In the genomic region with DNA sequence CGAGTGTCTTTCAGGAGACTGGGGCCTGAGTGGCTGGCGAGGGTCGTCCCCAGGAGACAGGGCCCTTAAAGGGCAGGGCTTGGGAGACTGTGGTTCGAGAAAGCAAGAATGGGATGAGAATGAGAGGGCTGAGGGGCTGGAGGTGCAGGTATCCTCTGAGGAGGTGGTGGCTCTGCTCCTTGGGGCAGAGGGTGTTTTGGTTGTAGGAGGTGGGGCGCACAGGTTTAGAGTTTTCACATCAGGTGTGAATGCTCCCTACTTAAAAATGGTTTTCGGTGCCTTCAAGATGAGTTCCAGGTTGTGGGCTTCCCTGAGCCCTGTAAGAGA, we compare ENCODE assay signal across 8 cellular contexts. TPM values are rescaled to one million over a fixed set of nuclear protein-coding genes. Genes with fewer than 3 reads are reported as not detected.
DNase-seq lines count a peak whose midpoint lies in the region; ATAC-seq, FAIRE-seq and TF ChIP-seq lines count a peak whose summit lies in the region.

No MANE protein-coding gene starts in this region.

- TF ChIP-seq CTCF in keratinocyte (optimal IDR thresholded peaks at IDR 0.05 in 1 of 3, IDR thresholded peaks at IDR 0.05 in 1 of 3, conservative IDR thresholded peaks at IDR 0.05 in 1 of 3; ENCODE audit: extremely low read depth in 1 of 3, insufficient read depth in 2 of 3, low read length in 3 of 3), result no peak

- peaks cover 19% of the 10 kb centered on the region for H3K4me1 Mint-ChIP-seq in activated CD4-positive, alpha-beta T cell treated with anti-CD3 and anti-CD28 coated beads, Interleukin-2, amount 10 ng/mL, durations not matched to agents 24 days and 14 days
- H3K4me1 Mint-ChIP-seq in activated T-helper 17 cell treated with anti-CD3 and anti-CD28 coated beads, Interleukin-2, amount 50 U/mL, for 72 hours, result peaks cover 3% of the 10 kb centered on the region

- H3K9me3 ChIP-seq in keratinocyte (ENCODE audit: control insufficient read depth, low read depth, low read length), result no peaks in the 10 kb centered on the region

- H3K27ac ChIP-seq in keratinocyte (ENCODE audit: control insufficient read depth, insufficient read depth, low read length) (peak overlapping the region; percentile 92), temporal lobe (ENCODE audit: low read depth, low read length) (peak overlapping the region; percentile 83)

- peaks cover 15% of the 10 kb centered on the region for H3K4me1 ChIP-seq in keratinocyte (ENCODE audit: control insufficient read depth, extremely low read depth, insufficient read depth, low read length)

- H3K4me3 ChIP-seq in keratinocyte (ENCODE audit: control insufficient read depth in 2 of 3, extremely low read depth in 1 of 3, insufficient read depth in 2 of 3, low read depth in 1 of 3, low read length in 3 of 3), result peak overlapping the region; percentile 67 to 94 (median 86)

- ATAC-seq in activated T-helper 17 cell treated with anti-CD3 and anti-CD28 coated beads, Interleukin-2, amount 50 U/mL, for 72 hours (replicated peaks), result no peak
- no peak for ATAC-seq in HG02970 (IDR thresholded peaks at IDR 0.05; ENCODE audit: low FRiP score, unreplicated experiment)

- H3K9me3 Mint-ChIP-seq in activated CD4-positive, alpha-beta T cell treated with anti-CD3 and anti-CD28 coated beads, Interleukin-2, amount 10 ng/mL, durations not matched to agents 24 days and 14 days, result no peaks in the 10 kb centered on the region
- peaks cover 6% of the 10 kb centered on the region for H3K9me3 Mint-ChIP-seq in activated T-helper 17 cell treated with anti-CD3 and anti-CD28 coated beads, Interleukin-2, amount 50 U/mL, for 72 hours

- no peaks in the 10 kb centered on the region for H3K9me1 ChIP-seq in keratinocyte (ENCODE audit: control insufficient read depth, extremely low read depth, insufficient read depth, low read length)

- H3K4me2 ChIP-seq in keratinocyte (ENCODE audit: control insufficient read depth, extremely low read depth, insufficient read depth, low read depth, low read length), result peak overlapping the region; percentile 99

- H3K27ac Mint-ChIP-seq in activated CD4-positive, alpha-beta T cell treated with anti-CD3 and anti-CD28 coated beads, Interleukin-2, amount 10 ng/mL, durations not matched to agents 24 days and 14 days, result peak overlapping the region; percentile 74
- H3K27ac Mint-ChIP-seq in activated T-helper 17 cell treated with anti-CD3 and anti-CD28 coated beads, Interleukin-2, amount 50 U/mL, for 72 hours, result peak overlapping the region; percentile 94

- no peaks in the 10 kb centered on the region for H3K36me3 ChIP-seq in keratinocyte (ENCODE audit: control insufficient read depth in 2 of 2, extremely low read depth in 1 of 2, insufficient read depth in 2 of 2, low read length in 2 of 2)

- peak overlapping the region; percentile 97 for H2AFZ ChIP-seq in keratinocyte (ENCODE audit: control insufficient read depth, low read length)

- H3K36me3 Mint-ChIP-seq in activated CD4-positive, alpha-beta T cell treated with anti-CD3 and anti-CD28 coated beads, Interleukin-2, amount 10 ng/mL, durations not matched to agents 24 days and 14 days (ENCODE audit: low read depth), result no peaks in the 10 kb centered on the region
- H3K36me3 Mint-ChIP-seq in activated T-helper 17 cell treated with anti-CD3 and anti-CD28 coated beads, Interleukin-2, amount 50 U/mL, for 72 hours (ENCODE audit: low read depth), result peaks cover 2% of the 10 kb centered on the region

- H3K9ac ChIP-seq in keratinocyte (ENCODE audit: control insufficient read depth, extremely low read depth, insufficient read depth, low read length), result peak overlapping the region; percentile 84

- H4K20me1 ChIP-seq in keratinocyte (ENCODE audit: control insufficient read depth, extremely low read depth, insufficient read depth, low read length), result no peaks in the 10 kb centered on the region

- H3K27me3 Mint-ChIP-seq in activated CD4-positive, alpha-beta T cell treated with anti-CD3 and anti-CD28 coated beads, Interleukin-2, amount 10 ng/mL, durations not matched to agents 24 days and 14 days, result no peaks in the 10 kb centered on the region
- H3K27me3 Mint-ChIP-seq in activated T-helper 17 cell treated with anti-CD3 and anti-CD28 coated beads, Interleukin-2, amount 50 U/mL, for 72 hours, result no peaks in the 10 kb centered on the region

- dilution Hi-C loops in keratinocyte (cut with MboI; ENCODE audit: extremely low pct_ligation_motif_present, low sequenced_read_pairs), result no loop called here

- intact Hi-C loops in activated CD4-positive, alpha-beta T cell treated with anti-CD3 and anti-CD28 coated beads, Interleukin-2, amount 10 ng/mL, durations not matched to agents 24 days and 14 days (cut with micrococcal nuclease), result no loop called here

- no peak for DNase-seq in activated CD4-positive, alpha-beta T cell treated with anti-CD3 and anti-CD28 coated beads, Interleukin-2, amount 10 ng/mL, durations not matched to agents 24 days and 14 days
- no peak for DNase-seq in activated CD4-positive, alpha-beta T cell treated with anti-CD3 and anti-CD28 coated beads, Interleukin-2, amount 50 U/mL, for 1 hour
- DNase-seq in keratinocyte (ENCODE audit: low read depth, low spot score), result no peak
- DNase-seq in NCI-H1436 treated with DMSO at 0.1 percent for 48 hours (lab: John Stamatoyannopoulos, UW), result no peak
- no peak for DNase-seq in activated CD4-positive, alpha-beta T cell treated with anti-CD3 and anti-CD28 coated beads for 4 hours

- H3K4me3 Mint-ChIP-seq in activated CD4-positive, alpha-beta T cell treated with anti-CD3 and anti-CD28 coated beads, Interleukin-2, amount 10 ng/mL, durations not matched to agents 24 days and 14 days, result peak overlapping the region; percentile 100
- H3K4me3 Mint-ChIP-seq in activated T-helper 17 cell treated with anti-CD3 and anti-CD28 coated beads, Interleukin-2, amount 50 U/mL, for 72 hours, result peak overlapping the region; percentile 95

- no peaks in the 10 kb centered on the region for H3K79me2 ChIP-seq in keratinocyte (ENCODE audit: control insufficient read depth, insufficient read depth, low read length)

- no peaks in the 10 kb centered on the region for H3K27me3 ChIP-seq in keratinocyte (ENCODE audit: control insufficient read depth, extremely low read depth, insufficient read depth, low read length)

- FAIRE-seq in keratinocyte (lab: Jason Lieb, UNC), result no peak

RNA-seq across cellular contexts. Expression of a gene that starts 0.4 kb away (rescaled TPM):
- total RNA-seq in activated CD4-positive, alpha-beta T cell treated with anti-CD3 and anti-CD28 coated beads, Interleukin-2, amount 10 ng/mL, durations not matched to agents 24 days and 14 days, result 9.5 and 10.2 TPM in 2 replicates
- 10 to 100 TPM; 11.6 to 15.0 TPM for total RNA-seq in activated T-helper 17 cell treated with anti-CD3 and anti-CD28 coated beads, Interleukin-2, amount 50 U/mL, for 72 hours
- 6.7 to 13.9 TPM (median 11.8 TPM) in 3 replicates for polyA plus RNA-seq in keratinocyte
- 21.4 TPM for polyA plus RNA-seq in keratinocyte (2011; ENCODE audit: low read depth)
- 10.1 and 11.0 TPM in 2 replicates for polyA plus RNA-seq in keratinocyte (2011; cell fraction: cytosol; rRNA removed)
- 26.1 and 28.1 TPM in 2 replicates for polyA plus RNA-seq in keratinocyte (2011; cell fraction: nucleus; rRNA removed)
- polyA plus RNA-seq in keratinocyte (2012; ENCODE audit: low replicate concordance), result 8.8 and 15.5 TPM in 2 replicates
- 22.0 to 88.7 TPM (median 52.7 TPM) in 3 replicates for polyA minus RNA-seq in keratinocyte
- 23.4 TPM for polyA minus RNA-seq in keratinocyte (2011; cell fraction: cytosol; rRNA and poly(A)+ RNA removed)
- 63.1 and 122 TPM in 2 replicates for polyA minus RNA-seq in keratinocyte (2011; cell fraction: nucleus; rRNA and poly(A)+ RNA removed)
- total RNA-seq in temporal lobe, result 38.4 TPM
